ENCODE assay signal across 8 cellular contexts in the genomic region with DNA sequence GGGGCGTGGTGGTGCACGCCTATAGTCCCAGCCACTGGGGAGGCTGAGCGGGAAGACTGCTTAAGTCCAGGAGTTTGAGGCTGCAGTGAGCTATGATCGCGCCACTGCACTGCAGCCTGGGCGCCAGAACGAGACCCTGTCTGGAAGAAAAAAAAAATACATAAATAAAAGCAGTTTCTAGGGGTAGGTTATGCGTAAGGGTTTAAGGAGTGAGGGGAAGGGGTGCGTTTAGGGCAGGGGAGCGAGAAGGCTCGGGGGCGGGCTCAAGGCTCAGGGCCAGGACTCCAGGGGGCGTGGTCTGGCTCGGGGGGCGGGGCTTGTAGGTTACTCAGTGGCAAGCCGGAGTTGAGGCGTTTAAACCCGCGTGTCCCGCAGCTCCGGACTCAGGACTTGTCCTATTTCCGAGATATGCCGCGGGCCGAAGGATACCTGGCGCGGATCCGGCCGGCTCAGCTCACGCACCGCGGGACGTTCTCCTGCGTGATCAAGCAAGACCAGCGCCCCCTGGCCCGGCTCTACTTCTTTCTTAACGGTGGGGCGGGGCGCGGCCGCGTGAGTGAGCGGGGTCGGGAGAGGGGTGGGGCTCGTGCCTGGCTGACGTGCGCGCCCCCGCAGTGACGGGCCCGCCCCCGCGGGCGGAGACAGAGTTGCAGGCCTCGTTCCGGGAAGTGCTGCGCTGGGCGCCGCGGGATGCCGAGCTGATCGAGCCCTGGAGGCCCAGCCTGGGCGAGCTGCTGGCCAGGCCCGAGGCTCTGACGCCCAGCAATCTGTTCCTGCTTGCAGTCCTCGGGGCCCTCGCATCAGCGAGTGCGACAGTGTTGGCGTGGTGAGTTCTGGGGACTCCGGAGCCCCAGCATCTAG. TPM values are rescaled to one million over a fixed set of nuclear protein-coding genes. Genes with fewer than 3 reads are reported as not detected.
A peak's percentile ranks its signal among the peaks of the same experiment; 100 is the strongest.
DNase-seq lines count a peak whose midpoint lies in the region; ATAC-seq and TF ChIP-seq lines count a peak whose summit lies in the region.

No MANE protein-coding gene starts in this region.

- DNase-seq in COR-L47 (lab: John Stamatoyannopoulos, UW), result peak; percentile 90
- peak; percentile 93 for DNase-seq in RWPE2 (ENCODE audit: low spot score)
- peak; percentile 99 for DNase-seq in activated effector memory CD4-positive, alpha-beta T cell treated with anti-CD3 and anti-CD28 coated beads, Interleukin-2, amount 50 U/mL, for 16 hours
- DNase-seq in fibroblast of the conjunctiva (ENCODE audit: low read depth), result peak; percentile 83
- DNase-seq in neural crest cell (ENCODE audit: low read depth, low spot score), result peak; percentile 93
- DNase-seq in stimulated activated naive CD8-positive, alpha-beta T cell treated with anti-CD3 and anti-CD28 coated beads, Interleukin-15, amount 100 ng/mL, for 72 hours, result peak; percentile 96

- H3K36me3 Mint-ChIP-seq in neural crest cell (ENCODE audit: low read depth), result peaks cover 6% of the 10 kb centered on the region

- H3K27me3 ChIP-seq in HUES48 (ENCODE audit: control insufficient read depth, insufficient read depth, low read length), result no peaks in the 10 kb centered on the region
- H3K27me3 ChIP-seq in RWPE2 (ENCODE audit: insufficient read depth, poor library complexity, severe bottlenecking), result no peaks in the 10 kb centered on the region

- H3K4me3 ChIP-seq in HUES48 (ENCODE audit: low read depth, low read length), result peak overlapping the region; percentile 69
- peak overlapping the region; percentile 45 for H3K4me3 ChIP-seq in RWPE2 (ENCODE audit: severe bottlenecking)

- peak overlapping the region; percentile 43 for H3K27ac Mint-ChIP-seq in neural crest cell (ENCODE audit: unreplicated experiment)
- H3K27ac Mint-ChIP-seq in stimulated activated naive CD8-positive, alpha-beta T cell treated with anti-CD3 and anti-CD28 coated beads, Interleukin-15, amount 100 ng/mL, for 72 hours, result peak overlapping the region; percentile 98

- no peaks in the 10 kb centered on the region for H3K9me3 Mint-ChIP-seq in neural crest cell
- no peaks in the 10 kb centered on the region for H3K9me3 Mint-ChIP-seq in stimulated activated naive CD8-positive, alpha-beta T cell treated with anti-CD3 and anti-CD28 coated beads, Interleukin-15, amount 100 ng/mL, for 72 hours

- H3K27me3 Mint-ChIP-seq in neural crest cell (ENCODE audit: low read depth), result peaks cover 56% of the 10 kb centered on the region
- peaks cover 18% of the 10 kb centered on the region for H3K27me3 Mint-ChIP-seq in stimulated activated naive CD8-positive, alpha-beta T cell treated with anti-CD3 and anti-CD28 coated beads, Interleukin-15, amount 100 ng/mL, for 72 hours

- H3K4me3 Mint-ChIP-seq in neural crest cell, result peak overlapping the region; percentile 89
- peak overlapping the region; percentile 87 to 91 for H3K4me3 Mint-ChIP-seq in stimulated activated naive CD8-positive, alpha-beta T cell treated with anti-CD3 and anti-CD28 coated beads, Interleukin-15, amount 100 ng/mL, for 72 hours

- H3K27ac ChIP-seq in HUES48 (ENCODE audit: low read depth, low read length) (peak overlapping the region; percentile 64), RWPE2 (ENCODE audit: poor library complexity, severe bottlenecking) (peak overlapping the region; percentile 37)

- peaks cover 29% of the 10 kb centered on the region for H3K4me1 Mint-ChIP-seq in neural crest cell
- H3K4me1 Mint-ChIP-seq in stimulated activated naive CD8-positive, alpha-beta T cell treated with anti-CD3 and anti-CD28 coated beads, Interleukin-15, amount 100 ng/mL, for 72 hours, result peaks cover 46% of the 10 kb centered on the region

- peak; percentile 64 for ATAC-seq in GM21360 (IDR thresholded peaks at IDR 0.05; ENCODE audit: unreplicated experiment)
- ATAC-seq in RWPE2 (ENCODE audit: low read depth), result peak; percentile 66
- ATAC-seq in stimulated activated naive CD8-positive, alpha-beta T cell treated with anti-CD3 and anti-CD28 coated beads, Interleukin-15, amount 100 ng/mL, for 72 hours, result peak; percentile 97

- H3K9me3 ChIP-seq in HUES48 (ENCODE audit: control insufficient read depth, insufficient read depth, low read length), result no peaks in the 10 kb centered on the region
- H3K9me3 ChIP-seq in RWPE2 (ENCODE audit: severe bottlenecking), result no peaks in the 10 kb centered on the region

- H3K4me1 ChIP-seq in HUES48 (ENCODE audit: control insufficient read depth, insufficient read depth, low read length), result peaks cover 14% of the 10 kb centered on the region; the same call in 1 of the 2 replicates
- peaks cover 4% of the 10 kb centered on the region for H3K4me1 ChIP-seq in RWPE2 (ENCODE audit: insufficient read depth, poor library complexity, severe bottlenecking)

- TF ChIP-seq CTCF in RWPE2 (IDR thresholded peaks at IDR 0.05; ENCODE audit: poor library complexity, severe bottlenecking), result peak; percentile 55
- TF ChIP-seq CTCF in neural crest cell (conservative IDR thresholded peaks at IDR 0.05), result peak; percentile 64

- H3K9ac ChIP-seq in HUES48 (ENCODE audit: low read depth, low read length), result peak overlapping the region; percentile 83

- H3K36me3 ChIP-seq in HUES48 (ENCODE audit: control insufficient read depth, insufficient read depth, low read length) (peaks cover 4% of the 10 kb centered on the region; the same call in 1 of the 2 replicates), RWPE2 (ENCODE audit: low read depth) (peaks cover 36% of the 10 kb centered on the region)

RNA-seq across cellular contexts. Expression of a gene that starts 10.8 kb away (rescaled TPM):
- 3.0 and 4.2 TPM in 2 replicates for total RNA-seq in neural crest cell

RNA-seq across cellular contexts. Expression of a gene that starts 19.9 kb away (rescaled TPM):
- not detected in 2 replicates for total RNA-seq in neural crest cell

RNA-seq across cellular contexts. Expression of a gene that starts 47.8 kb away (rescaled TPM):
- not detected in 2 replicates for total RNA-seq in neural crest cell

RNA-seq across cellular contexts. Expression of a gene that starts 57.1 kb away (rescaled TPM):
- total RNA-seq in neural crest cell, result not detected in 2 replicates

RNA-seq across cellular contexts. Expression of a gene that starts 57.3 kb away (rescaled TPM):
- total RNA-seq in neural crest cell, result not detected in 2 replicates

Comparison
In these comparisons a context has a peak if more than half of its experiments do, and no peak if none do; other contexts are left out.
1. Peak in every context shown above with its lines: DNase-seq, ATAC-seq, H3K4me3 ChIP-seq and H3K27ac ChIP-seq.